Comparison of ENCODE assay signal across 8 cellular contexts in the genomic region with DNA sequence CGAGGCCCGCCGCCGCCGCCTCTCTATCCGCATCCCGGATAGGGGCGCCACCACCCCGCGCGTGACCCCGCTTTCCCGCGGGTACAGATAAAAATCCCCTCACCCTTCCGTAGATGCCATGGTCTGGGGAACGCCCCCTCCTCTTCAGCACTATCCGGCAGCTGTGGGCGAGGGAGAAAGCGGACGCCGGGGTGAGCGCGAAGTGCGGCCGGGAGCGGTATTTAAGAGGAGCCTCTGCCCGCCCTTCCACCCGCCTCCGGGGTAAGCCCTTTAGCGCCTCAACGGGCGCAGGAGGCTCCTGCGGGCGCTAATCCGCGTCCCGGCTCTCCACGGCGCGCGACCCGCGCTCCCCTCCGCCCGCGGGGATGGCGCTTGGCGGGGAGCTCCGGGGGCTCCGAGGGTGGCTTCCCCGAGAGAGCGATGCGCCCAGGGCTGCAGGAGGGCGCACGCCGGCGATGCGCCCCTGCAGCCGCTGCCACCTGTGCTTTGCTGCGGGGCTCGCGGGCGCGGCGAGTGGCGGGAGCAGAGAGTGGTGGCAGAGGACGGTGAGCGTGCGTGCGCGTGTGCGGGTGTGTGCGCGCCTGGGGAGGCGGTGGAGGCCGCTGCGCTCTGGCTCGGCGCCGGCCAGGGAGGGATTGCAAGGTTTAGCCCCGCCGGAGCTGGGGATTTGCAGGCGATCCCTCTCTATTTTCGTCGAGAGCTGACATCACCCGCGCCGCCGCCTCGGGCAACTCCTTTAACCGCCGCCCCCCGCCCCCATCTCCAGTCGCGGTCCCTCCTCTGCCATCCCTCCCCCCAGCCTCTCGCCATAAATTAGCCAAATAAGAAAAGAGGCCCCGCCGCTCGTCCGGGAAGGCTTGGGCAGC. TPM values are rescaled to one million over a fixed set of nuclear protein-coding genes. Genes with fewer than 3 reads are reported as not detected.
DNase-seq lines count a peak whose midpoint lies in the region; ATAC-seq lines count a peak whose summit lies in the region.

A gene (minus strand): TSS at position 712 of the 866 bp plus-strand sequence. CDS start 592 bp downstream, at position 120.

- DNase-seq in EH (ENCODE audit: low read depth) (peak; percentile 54), NCI-H1105 (lab: John Stamatoyannopoulos, UW) (peak; percentile 34), astrocyte of the hippocampus (ENCODE audit: low read depth, low spot score) (peak; percentile 58), medulla oblongata (ENCODE audit: extremely low spot score) (no peak)

- H3K4me3 ChIP-seq in iPS-15b (ENCODE audit: low read depth, low read length) (peak within 1 kb of the TSS; percentile 76), skeletal muscle satellite cell (ENCODE audit: low read length) (peak within 1 kb of the TSS; percentile 68)

- H3K9ac ChIP-seq in iPS-15b (ENCODE audit: low read depth, low read length): no peak within 1 kb of the TSS
- H3K9ac ChIP-seq in skeletal muscle satellite cell (ENCODE audit: low read depth, low read length): no peak within 1 kb of the TSS

- peaks cover 77% of the 10 kb centered on the region for H3K27me3 ChIP-seq in iPS-15b (ENCODE audit: control insufficient read depth, insufficient read depth, low read length)
- H3K27me3 ChIP-seq in skeletal muscle satellite cell (ENCODE audit: control insufficient read depth, insufficient read depth, low read length): peaks cover 98% of the 10 kb centered on the region

- H3K4me1 ChIP-seq in iPS-15b (ENCODE audit: control insufficient read depth, insufficient read depth, low read length) (peaks cover 5% of the 10 kb centered on the region), skeletal muscle satellite cell (ENCODE audit: control insufficient read depth, insufficient read depth, low read length) (peaks cover 20% of the 10 kb centered on the region)

- peak within 1 kb of the TSS; percentile 86 for H3K4me2 ChIP-seq in skeletal muscle satellite cell (ENCODE audit: low read length)

- ATAC-seq in HG03442 (IDR thresholded peaks at IDR 0.05; ENCODE audit: unreplicated experiment): no peak
- no peak for ATAC-seq in GM21737 (IDR thresholded peaks at IDR 0.05; ENCODE audit: unreplicated experiment)

- H3K36me3 ChIP-seq in iPS-15b (ENCODE audit: control insufficient read depth, insufficient read depth, low read length) (no peaks in the 10 kb centered on the region), skeletal muscle satellite cell (ENCODE audit: insufficient read depth, low read length) (no peaks in the 10 kb centered on the region)

- H3K9me3 ChIP-seq in iPS-15b (ENCODE audit: control insufficient read depth, insufficient read depth, low read length) (no peaks in the 10 kb centered on the region), skeletal muscle satellite cell (replicated peaks; ENCODE audit: low read length) (no peaks in the 10 kb centered on the region)

RNA-seq across cellular contexts. Expression of the gene that starts here (rescaled TPM):
- total RNA-seq in skeletal muscle satellite cell (2012; rRNA removed): 2.8 and 5.7 TPM in 2 replicates
